In the genomic region with DNA sequence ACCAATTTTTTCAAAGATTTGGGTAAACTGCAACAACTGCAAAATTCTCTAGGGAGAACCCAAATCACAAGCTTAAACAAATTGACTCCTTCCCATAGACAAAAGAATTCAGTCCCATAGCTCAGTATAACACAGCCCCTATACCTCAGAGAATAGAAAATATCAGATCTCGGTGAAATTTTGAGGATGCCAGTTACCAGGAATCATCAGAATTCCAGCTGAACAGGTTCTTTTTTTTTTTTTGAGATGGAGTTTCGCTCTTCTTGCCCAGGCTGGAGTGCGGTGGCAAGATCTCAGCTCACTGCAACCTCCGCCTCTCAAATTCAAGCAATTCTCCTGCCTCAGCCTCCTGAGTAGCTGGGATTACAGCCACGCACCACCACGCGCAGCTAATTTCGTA, we compare ENCODE assay signal across 3 cellular contexts.
"Had no signal": no experiment of that assay in that cellular context is flagged by ENCODE, and none has a peak within 500 bp of the region (broad histone marks: within the 10 kb centered on the region; RNA-seq: fewer than 3 reads in every experiment).

No MANE protein-coding gene starts in this region.

- DNase-seq: GDM1, GF-D8 had no signal

- ATAC-seq: GM12878 had no signal

- H3K4me3 ChIP-seq: GM12878 had no signal
